8 cellular contexts compared by ENCODE assay signal in the genomic region with DNA sequence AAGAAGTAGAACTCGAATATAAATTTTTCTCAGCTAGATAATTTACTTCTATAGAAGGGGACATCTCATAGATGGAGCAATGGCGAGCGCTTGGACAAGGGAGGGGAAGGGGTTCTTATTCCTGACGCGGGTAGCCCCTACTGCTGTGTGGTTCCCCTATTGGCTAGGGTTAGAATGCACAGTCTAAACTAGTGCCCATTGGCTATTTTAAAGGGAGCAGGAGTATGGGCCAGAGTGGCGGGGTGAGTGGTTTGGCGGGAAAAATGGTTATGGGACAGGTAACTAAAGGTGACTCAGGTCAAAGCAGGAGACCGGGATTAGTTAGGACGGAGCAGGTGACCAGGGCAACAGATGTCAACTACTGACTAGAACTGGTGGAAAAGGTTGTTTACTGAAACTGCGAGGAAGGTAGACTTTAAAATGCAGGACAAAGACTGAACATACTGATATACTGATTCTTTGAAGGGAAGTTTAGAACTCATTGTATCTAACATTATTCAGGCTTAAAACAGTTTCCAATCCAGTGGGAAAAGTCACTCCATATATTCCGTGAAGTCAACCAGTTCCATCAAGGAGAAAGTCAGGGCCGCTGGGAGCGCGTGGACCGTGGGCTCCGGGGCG. TPM values are rescaled to one million over a fixed set of nuclear protein-coding genes. Genes with fewer than 3 reads are reported as not detected.
DNase-seq lines count a peak whose midpoint lies in the region; ATAC-seq and TF ChIP-seq lines count a peak whose summit lies in the region.

No MANE protein-coding gene starts in this region.

- peak overlapping the region; percentile 8 for H3K27ac ChIP-seq in iPS-20b (ENCODE audit: low read length)
- H3K27ac ChIP-seq in spleen = peak overlapping the region; percentile 86 to 95 (median 92)

- no peaks in the 10 kb centered on the region for H3K27me3 Mint-ChIP-seq in activated naive CD8-positive, alpha-beta T cell treated with anti-CD3 and anti-CD28 coated beads for 36 hours

- TF ChIP-seq CTCF in spleen (IDR thresholded peaks at IDR 0.05 in 8 of 11, conservative IDR thresholded peaks at IDR 0.05 in 3 of 11) = no peak

- peak overlapping the region; percentile 82 for H3K4me3 Mint-ChIP-seq in activated naive CD8-positive, alpha-beta T cell treated with anti-CD3 and anti-CD28 coated beads for 36 hours

- no peaks in the 10 kb centered on the region for H3K27me3 ChIP-seq in iPS-20b (ENCODE audit: insufficient read depth, low read length)
- H3K27me3 ChIP-seq in spleen (replicated peaks in 1 of 7) = no peaks in the 10 kb centered on the region

- peak overlapping the region; percentile 82 for H3K9ac ChIP-seq in iPS-20b (ENCODE audit: low read depth, low read length)

- H3K36me3 ChIP-seq in iPS-20b (ENCODE audit: insufficient read depth, low read depth, low read length) (no peaks in the 10 kb centered on the region; the same call in 1 of the 2 replicates), spleen (peaks cover 0 to 10% (median 0%) of the 10 kb centered on the region in 6 donors)

- H3K36me3 Mint-ChIP-seq in activated naive CD8-positive, alpha-beta T cell treated with anti-CD3 and anti-CD28 coated beads for 36 hours = peaks cover 12% of the 10 kb centered on the region

- peak overlapping the region; percentile 72 for H3K4me3 ChIP-seq in iPS-20b (ENCODE audit: low read length)
- H3K4me3 ChIP-seq in spleen = peak overlapping the region; percentile 77 to 94 (median 84)

- peaks cover 7% of the 10 kb centered on the region for H3K4me1 Mint-ChIP-seq in activated naive CD8-positive, alpha-beta T cell treated with anti-CD3 and anti-CD28 coated beads for 36 hours

- H3K9me3 ChIP-seq in iPS-20b (ENCODE audit: insufficient read depth, low read depth, low read length) (no peaks in the 10 kb centered on the region), spleen (no peaks in the 10 kb centered on the region)

- WGBS in spleen, 5 donors = 16 to 21% (median 18%) methylated on average over 17 of the region's 17 CpGs

- no peaks in the 10 kb centered on the region for H3K4me1 ChIP-seq in iPS-20b (ENCODE audit: insufficient read depth, low read length)
- H3K4me1 ChIP-seq in spleen = peaks cover 3 to 31% (median 14%) of the 10 kb centered on the region in 6 donors

- peaks cover 2% of the 10 kb centered on the region for H3K9me3 Mint-ChIP-seq in activated naive CD8-positive, alpha-beta T cell treated with anti-CD3 and anti-CD28 coated beads for 36 hours

- peak overlapping the region; percentile 86 for H3K27ac Mint-ChIP-seq in activated naive CD8-positive, alpha-beta T cell treated with anti-CD3 and anti-CD28 coated beads for 36 hours

- TF ChIP-seq POLR2A in spleen (IDR thresholded peaks at IDR 0.05) = no peak

- DNase-seq in NOMO-1 treated with DMSO at 0.1 percent for 48 hours (lab: John Stamatoyannopoulos, UW; ENCODE audit: unreplicated experiment) (peak; percentile 8), NOMO-1 (lab: John Stamatoyannopoulos, UW; ENCODE audit: unreplicated experiment in 2 of 2) (no peak), NCI-H2081 (lab: John Stamatoyannopoulos, UW) (peak; percentile 26 to 79), spleen (no peak)
- DNase-seq in activated naive CD8-positive, alpha-beta T cell treated with anti-CD3 and anti-CD28 coated beads for 36 hours = no peak

- intact Hi-C loops in spleen (cut with DNase I; ENCODE audit: low total_unique reads) = no loop called here

- no peak for ATAC-seq in GM21528 (IDR thresholded peaks at IDR 0.05; ENCODE audit: low FRiP score, unreplicated experiment)
- no peak for ATAC-seq in HG03175 (IDR thresholded peaks at IDR 0.05; ENCODE audit: unreplicated experiment)

RNA-seq across cellular contexts. Expression of a gene that starts 0.9 kb away (rescaled TPM):
- 10 to 100 TPM; 87.9 to 89.2 TPM for total RNA-seq in activated naive CD8-positive, alpha-beta T cell treated with anti-CD3 and anti-CD28 coated beads for 36 hours
- 10 to 100 TPM; 11.3 to 25.7 (median 17.8) TPM for total RNA-seq in spleen
- 10 to 100 TPM; 13.4 to 29.0 (median 14.3) TPM for polyA plus RNA-seq in spleen

RNA-seq across cellular contexts. Expression of a gene that starts 29.4 kb away (rescaled TPM):
- total RNA-seq in activated naive CD8-positive, alpha-beta T cell treated with anti-CD3 and anti-CD28 coated beads for 36 hours = under 1 TPM in 1 of 2 experiments, not detected in 1; 0.88 TPM
- total RNA-seq in spleen = 1 to 10 TPM in 6 of 7 donors, not detected in 1; 2.3 to 5.3 (median 2.7) TPM
- polyA plus RNA-seq in spleen = 1 to 10 TPM in 2 of 3 donors, under 1 TPM in 1; 0.39 to 2.2 (median 1.5) TPM

RNA-seq across cellular contexts. Expression of a gene that starts 39.5 kb away (rescaled TPM):
- total RNA-seq in activated naive CD8-positive, alpha-beta T cell treated with anti-CD3 and anti-CD28 coated beads for 36 hours = 10 to 100 TPM; 75.7 to 77.4 TPM
- 10 to 100 TPM; 11.5 to 39.8 (median 23.7) TPM for total RNA-seq in spleen
- 10 to 100 TPM; 21.7 to 62.3 (median 45.8) TPM for polyA plus RNA-seq in spleen

Comparison
In these comparisons a context has a peak if more than half of its experiments do, and no peak if none do; other contexts are left out.
1. DNase-seq: peak in NOMO-1 treated with DMSO at 0.1 percent for 48 hours (single experiment) and NCI-H2081 (2 of 2); none in NOMO-1 (0 of 2), activated naive CD8-positive, alpha-beta T cell treated with anti-CD3 and anti-CD28 coated beads for 36 hours (single experiment) and spleen (single experiment).